Comparison of ENCODE assay signal across 7 cellular contexts in genomic region chr19:58001895-58002369, GRCh38.
DNase-seq lines count a peak whose midpoint lies in the region; ATAC-seq and TF ChIP-seq lines count a peak whose summit lies in the region.

No MANE protein-coding gene starts in this region.

- H3K36me3 ChIP-seq in iPS-20b (ENCODE audit: insufficient read depth, low read depth, low read length), result peaks cover 70% of the 10 kb centered on the region

- peaks cover 63% of the 10 kb centered on the region for H3K9me3 ChIP-seq in iPS-20b (ENCODE audit: insufficient read depth, low read depth, low read length)

- H3K27ac ChIP-seq in iPS-20b (ENCODE audit: low read length), result peak overlapping the region; percentile 93

- H3K27me3 Mint-ChIP-seq in stimulated activated naive B cell treated with anti-CD40 and anti-IgM and Interleukin-4, amounts not matched to agents 10 μg/mL and 1 μg/mL and 100 μg/mL, for 72 hours, result no peaks in the 10 kb centered on the region

- peak overlapping the region; percentile 95 for H3K9ac ChIP-seq in iPS-20b (ENCODE audit: low read depth, low read length)

- peaks cover 12 to 19% of the 10 kb centered on the region in 2 donors for H3K9me3 Mint-ChIP-seq in stimulated activated naive B cell treated with anti-CD40 and anti-IgM and Interleukin-4, amounts not matched to agents 10 μg/mL and 1 μg/mL and 100 μg/mL, for 72 hours

- H3K4me1 ChIP-seq in iPS-20b (ENCODE audit: insufficient read depth, low read length), result peaks cover 6% of the 10 kb centered on the region; the same call in 1 of the 2 replicates

- H3K27me3 ChIP-seq in iPS-20b (ENCODE audit: insufficient read depth, low read length), result no peaks in the 10 kb centered on the region

- H3K4me3 Mint-ChIP-seq in stimulated activated naive B cell treated with anti-CD40 and anti-IgM and Interleukin-4, amounts not matched to agents 10 μg/mL and 1 μg/mL and 100 μg/mL, for 72 hours, result peak overlapping the region; percentile 92 to 95

- DNase-seq in amniotic epithelial cell (ENCODE audit: low read depth) (peak; percentile 19), GM03348 (ENCODE audit: low spot score) (no peak)
- DNase-seq in stimulated activated naive B cell treated with anti-CD40 and anti-IgM and Interleukin-4, amounts not matched to agents 10 μg/mL and 1 μg/mL and 100 μg/mL, for 72 hours, result no peak

- H3K4me1 Mint-ChIP-seq in stimulated activated naive B cell treated with anti-CD40 and anti-IgM and Interleukin-4, amounts not matched to agents 10 μg/mL and 1 μg/mL and 100 μg/mL, for 72 hours, result peaks cover 24 to 52% of the 10 kb centered on the region in 2 donors

- peak overlapping the region; percentile 97 for H3K27ac Mint-ChIP-seq in stimulated activated naive B cell treated with anti-CD40 and anti-IgM and Interleukin-4, amounts not matched to agents 10 μg/mL and 1 μg/mL and 100 μg/mL, for 72 hours

- TF ChIP-seq CTCF in GM12875 (IDR thresholded peaks at IDR 0.05; ENCODE audit: borderline replicate concordance, insufficient read depth, low read depth, low read length), result no peak

- peak overlapping the region; percentile 96 for H3K4me3 ChIP-seq in GM12875 (ENCODE audit: low read depth, low read length)
- H3K4me3 ChIP-seq in iPS-20b (ENCODE audit: low read length), result peak overlapping the region; percentile 96

- peaks cover 65 to 87% of the 10 kb centered on the region in 2 donors for H3K36me3 Mint-ChIP-seq in stimulated activated naive B cell treated with anti-CD40 and anti-IgM and Interleukin-4, amounts not matched to agents 10 μg/mL and 1 μg/mL and 100 μg/mL, for 72 hours

- ATAC-seq in HG03354 (IDR thresholded peaks at IDR 0.05; ENCODE audit: poor library complexity, severe bottlenecking, unreplicated experiment), result peak; percentile 17
- ATAC-seq in stimulated activated naive B cell treated with anti-CD40 and anti-IgM and Interleukin-4, amounts not matched to agents 10 μg/mL and 1 μg/mL and 100 μg/mL, for 72 hours (replicated peaks), result peak; percentile 33 to 35
- ATAC-seq in HG03469 (IDR thresholded peaks at IDR 0.05; ENCODE audit: unreplicated experiment), result no peak
